13 cellular contexts compared by ENCODE assay signal in genomic region chr3:115469649-115470048, GRCh38.
A peak's percentile ranks its signal among the peaks of the same experiment; 100 is the strongest.
DNase-seq lines count a peak whose midpoint lies in the region; ATAC-seq and TF ChIP-seq lines count a peak whose summit lies in the region.
"Had no signal": no experiment of that assay in that cellular context is flagged by ENCODE, and none has a peak within 500 bp of the region (broad histone marks: within the 10 kb centered on the region; RNA-seq: fewer than 3 reads in every experiment).

No MANE protein-coding gene starts in this region.

- ATAC-seq in HG03135 (IDR thresholded peaks at IDR 0.05; ENCODE audit: unreplicated experiment) = peak; percentile 79
- ATAC-seq in stimulated activated effector memory CD8-positive, alpha-beta T cell treated with anti-CD3 and anti-CD28 coated beads, Interleukin-12 subunit alpha, Interleukin-12 subunit beta, amount 100 ng/mL, for 72 hours = peak; percentile 53
- ATAC-seq: activated naive CD8-positive, alpha-beta T cell treated with anti-CD3 and anti-CD28 coated beads, Interleukin-2, amount 50 U/mL, for 24 hours had no signal

- no peaks in the 10 kb centered on the region for H3K9me3 Mint-ChIP-seq in stimulated activated effector memory CD8-positive, alpha-beta T cell treated with anti-CD3 and anti-CD28 coated beads, Interleukin-12 subunit alpha, Interleukin-12 subunit beta, amount 100 ng/mL, for 72 hours
- H3K9me3 Mint-ChIP-seq in HFFc6 = no peaks in the 10 kb centered on the region
- no peaks in the 10 kb centered on the region for H3K9me3 Mint-ChIP-seq in activated T-helper 1 cell treated with anti-CD3 and anti-CD28 coated beads, Interleukin-12 subunit alpha, Interleukin-12 subunit beta, Interleukin-2, Interleukin-4 antibody, amounts not matched to agents 30 ng/mL and 10 ng/mL and 1 ng/mL, durations not matched to agents 14 hours and 24 hours and 36 hours
- H3K9me3 Mint-ChIP-seq: activated naive CD8-positive, alpha-beta T cell treated with anti-CD3 and anti-CD28 coated beads, Interleukin-2, amount 50 U/mL, for 24 hours; dendritic cell treated with granulocyte-macrophage colony-stimulating factor and Interleukin-4, amounts not matched to agents 40 ng/mL and 50 ng/mL, for 4 days had no signal

- no peaks in the 10 kb centered on the region for H3K4me1 Mint-ChIP-seq in stimulated activated effector memory CD8-positive, alpha-beta T cell treated with anti-CD3 and anti-CD28 coated beads, Interleukin-12 subunit alpha, Interleukin-12 subunit beta, amount 100 ng/mL, for 72 hours
- no peaks in the 10 kb centered on the region for H3K4me1 Mint-ChIP-seq in HFFc6 (ENCODE audit: low read depth)
- no peaks in the 10 kb centered on the region for H3K4me1 Mint-ChIP-seq in activated T-helper 1 cell treated with anti-CD3 and anti-CD28 coated beads, Interleukin-12 subunit alpha, Interleukin-12 subunit beta, Interleukin-2, Interleukin-4 antibody, amounts not matched to agents 30 ng/mL and 10 ng/mL and 1 ng/mL, durations not matched to agents 14 hours and 24 hours and 36 hours (ENCODE audit: low read depth)
- H3K4me1 Mint-ChIP-seq: activated naive CD8-positive, alpha-beta T cell treated with anti-CD3 and anti-CD28 coated beads, Interleukin-2, amount 50 U/mL, for 24 hours had no signal

- DNase-seq in NCI-H2107 treated with DMSO at 0.1 percent for 48 hours (lab: John Stamatoyannopoulos, UW; ENCODE audit: unreplicated experiment) (peak; percentile 59), NCI-H2107 (lab: John Stamatoyannopoulos, UW) (no peak), NCI-H510A (lab: John Stamatoyannopoulos, UW) (peak; percentile 8), HFFc6 (no peak)
- DNase-seq in stimulated activated effector memory CD8-positive, alpha-beta T cell treated with anti-CD3 and anti-CD28 coated beads, Interleukin-12 subunit alpha, Interleukin-12 subunit beta, amount 100 ng/mL, for 72 hours (ENCODE audit: low spot score in 2 of 2) = no peak
- DNase-seq in stimulated activated naive CD4-positive, alpha-beta T cell treated with Interleukin-2 at 50 U/mL for 16 hours (lab: John Stamatoyannopoulos, UW) = no peak
- DNase-seq in activated T-helper 1 cell treated with anti-CD3 and anti-CD28 coated beads, Interleukin-12 subunit alpha, Interleukin-12 subunit beta, Interleukin-2, Interleukin-4 antibody, amounts not matched to agents 30 ng/mL and 10 ng/mL and 1 ng/mL, durations not matched to agents 14 hours and 24 hours and 36 hours (ENCODE audit: low spot score) = no peak
- DNase-seq: activated naive CD8-positive, alpha-beta T cell treated with anti-CD3 and anti-CD28 coated beads, Interleukin-2, amount 50 U/mL, for 24 hours; head of caudate nucleus; NCI-H446; uterus had no signal

- intact Hi-C loops in activated T-helper 1 cell treated with anti-CD3 and anti-CD28 coated beads, Interleukin-12 subunit alpha, Interleukin-12 subunit beta, Interleukin-2, Interleukin-4 antibody, amounts not matched to agents 30 ng/mL and 10 ng/mL and 1 ng/mL, durations not matched to agents 14 hours and 24 hours and 36 hours (cut with micrococcal nuclease) = no loop called here

- TF ChIP-seq CTCF in HFFc6 (IDR thresholded peaks at IDR 0.05) = no peak

- no peaks in the 10 kb centered on the region for H3K36me3 Mint-ChIP-seq in stimulated activated effector memory CD8-positive, alpha-beta T cell treated with anti-CD3 and anti-CD28 coated beads, Interleukin-12 subunit alpha, Interleukin-12 subunit beta, amount 100 ng/mL, for 72 hours
- H3K36me3 Mint-ChIP-seq in HFFc6 (ENCODE audit: low read depth) = no peaks in the 10 kb centered on the region
- no peaks in the 10 kb centered on the region for H3K36me3 Mint-ChIP-seq in activated T-helper 1 cell treated with anti-CD3 and anti-CD28 coated beads, Interleukin-12 subunit alpha, Interleukin-12 subunit beta, Interleukin-2, Interleukin-4 antibody, amounts not matched to agents 30 ng/mL and 10 ng/mL and 1 ng/mL, durations not matched to agents 14 hours and 24 hours and 36 hours (ENCODE audit: low read depth)

- H3K4me3 Mint-ChIP-seq in stimulated activated effector memory CD8-positive, alpha-beta T cell treated with anti-CD3 and anti-CD28 coated beads, Interleukin-12 subunit alpha, Interleukin-12 subunit beta, amount 100 ng/mL, for 72 hours = no peak overlapping the region
- no peak overlapping the region for H3K4me3 Mint-ChIP-seq in HFFc6
- H3K4me3 Mint-ChIP-seq in activated T-helper 1 cell treated with anti-CD3 and anti-CD28 coated beads, Interleukin-12 subunit alpha, Interleukin-12 subunit beta, Interleukin-2, Interleukin-4 antibody, amounts not matched to agents 30 ng/mL and 10 ng/mL and 1 ng/mL, durations not matched to agents 14 hours and 24 hours and 36 hours = no peak overlapping the region
- H3K4me3 Mint-ChIP-seq: activated naive CD8-positive, alpha-beta T cell treated with anti-CD3 and anti-CD28 coated beads, Interleukin-2, amount 50 U/mL, for 24 hours; dendritic cell treated with granulocyte-macrophage colony-stimulating factor and Interleukin-4, amounts not matched to agents 40 ng/mL and 50 ng/mL, for 4 days had no signal

- H3K27me3 Mint-ChIP-seq in HFFc6 (ENCODE audit: insufficient read depth) = no peaks in the 10 kb centered on the region; the same call in 1 of the 2 replicates
- H3K27me3 Mint-ChIP-seq in activated T-helper 1 cell treated with anti-CD3 and anti-CD28 coated beads, Interleukin-12 subunit alpha, Interleukin-12 subunit beta, Interleukin-2, Interleukin-4 antibody, amounts not matched to agents 30 ng/mL and 10 ng/mL and 1 ng/mL, durations not matched to agents 14 hours and 24 hours and 36 hours (ENCODE audit: insufficient read depth) = no peaks in the 10 kb centered on the region
- H3K27me3 Mint-ChIP-seq: dendritic cell treated with granulocyte-macrophage colony-stimulating factor and Interleukin-4, amounts not matched to agents 40 ng/mL and 50 ng/mL, for 4 days had no signal

- H3K27ac Mint-ChIP-seq in stimulated activated effector memory CD8-positive, alpha-beta T cell treated with anti-CD3 and anti-CD28 coated beads, Interleukin-12 subunit alpha, Interleukin-12 subunit beta, amount 100 ng/mL, for 72 hours = no peak overlapping the region
- no peak overlapping the region for H3K27ac Mint-ChIP-seq in HFFc6
- no peak overlapping the region for H3K27ac Mint-ChIP-seq in activated T-helper 1 cell treated with anti-CD3 and anti-CD28 coated beads, Interleukin-12 subunit alpha, Interleukin-12 subunit beta, Interleukin-2, Interleukin-4 antibody, amounts not matched to agents 30 ng/mL and 10 ng/mL and 1 ng/mL, durations not matched to agents 14 hours and 24 hours and 36 hours
- H3K27ac Mint-ChIP-seq: activated naive CD8-positive, alpha-beta T cell treated with anti-CD3 and anti-CD28 coated beads, Interleukin-2, amount 50 U/mL, for 24 hours; dendritic cell treated with granulocyte-macrophage colony-stimulating factor and Interleukin-4, amounts not matched to agents 40 ng/mL and 50 ng/mL, for 4 days had no signal

Comparison
In these comparisons a context has a peak if more than half of its experiments do, and no peak if none do; other contexts are left out.
1. DNase-seq: peak in NCI-H2107 treated with DMSO at 0.1 percent for 48 hours (single experiment) and NCI-H510A (single experiment); none in NCI-H2107 (single experiment), stimulated activated effector memory CD8-positive, alpha-beta T cell treated with anti-CD3 and anti-CD28 coated beads, Interleukin-12 subunit alpha, Interleukin-12 subunit beta, amount 100 ng/mL, for 72 hours (0 of 2), HFFc6 (single experiment), stimulated activated naive CD4-positive, alpha-beta T cell treated with Interleukin-2 at 50 U/mL for 16 hours (single experiment) and activated T-helper 1 cell treated with anti-CD3 and anti-CD28 coated beads, Interleukin-12 subunit alpha, Interleukin-12 subunit beta, Interleukin-2, Interleukin-4 antibody, amounts not matched to agents 30 ng/mL and 10 ng/mL and 1 ng/mL, durations not matched to agents 14 hours and 24 hours and 36 hours (single experiment).